Comparison of ENCODE assay signal across 13 cellular contexts in genomic region chr7:96187735-96188622, GRCh38.
DNase-seq lines count a peak whose midpoint lies in the region; ATAC-seq and FAIRE-seq lines count a peak whose summit lies in the region.
"Had no signal": no experiment of that assay in that cellular context is flagged by ENCODE, and none has a peak within 500 bp of the region (broad histone marks: within the 10 kb centered on the region; RNA-seq: fewer than 3 reads in every experiment).

No MANE protein-coding gene starts in this region.

- no peak for DNase-seq in Right ventricle myocardium inferior (ENCODE audit: missing footprints)
- no peak for DNase-seq in cardiac septum (ENCODE audit: low spot score)
- no peak for DNase-seq in SK-N-MC (ENCODE audit: low read depth, low spot score)
- no peak for DNase-seq in left colon
- no peak for DNase-seq in urothelium cell line (ENCODE audit: low spot score)
- DNase-seq in DMS79 (lab: John Stamatoyannopoulos, UW): no peak
- DNase-seq in dedifferentiated amniotic fluid mesenchymal stem cell (ENCODE audit: extremely low spot score): no peak
- DNase-seq: 8988T; activated CD4-positive, alpha-beta T cell treated with anti-CD3 and anti-CD28 coated beads, Interleukin-2, amount 10 ng/mL, durations not matched to agents 7 days and 5 days; effector memory CD8-positive, alpha-beta T cell; naive thymus-derived CD8-positive, alpha-beta T cell had no signal

- intact Hi-C loops in Right ventricle myocardium inferior (cut with DNase I): no loop called here
- intact Hi-C loops in cardiac septum (cut with DNase I): no loop called here
- intact Hi-C loops in left colon (cut with DNase I, micrococcal nuclease): no loop called here

- H3K9ac ChIP-seq in SK-N-MC (ENCODE audit: insufficient read length): peak overlapping the region; percentile 52

- peak; percentile 64 for ATAC-seq in Right ventricle myocardium inferior
- peak; percentile 74 for ATAC-seq in left colon
- ATAC-seq in GM19395 (IDR thresholded peaks at IDR 0.05; ENCODE audit: unreplicated experiment): no peak
- ATAC-seq: activated T-helper 17 cell treated with anti-CD3 and anti-CD28 coated beads, Interleukin-2, amount 50 U/mL, for 72 hours; effector memory CD8-positive, alpha-beta T cell; naive thymus-derived CD8-positive, alpha-beta T cell had no signal

- peak; percentile 56 for FAIRE-seq in urothelium cell line (lab: Jason Lieb, UNC)

- H3K27ac ChIP-seq in SK-N-MC: peak overlapping the region; percentile 77

- peak overlapping the region; percentile 72 for H3K4me3 ChIP-seq in SK-N-MC

- no peaks in the 10 kb centered on the region for H3K9me3 ChIP-seq in SK-N-MC (ENCODE audit: low read depth, low read length)

- H3K36me3 ChIP-seq in SK-N-MC (ENCODE audit: insufficient read depth, low read length): no peaks in the 10 kb centered on the region
